ENCODE assay signal across 16 cellular contexts in genomic region chr1:6352138-6352563, GRCh38. TPM values are rescaled to one million over a fixed set of nuclear protein-coding genes. Genes with fewer than 3 reads are reported as not detected.
DNase-seq lines count a peak whose midpoint lies in the region; ATAC-seq, FAIRE-seq and TF ChIP-seq lines count a peak whose summit lies in the region.
"Had no signal": no experiment of that assay in that cellular context is flagged by ENCODE, and none has a peak within 500 bp of the region (broad histone marks: within the 10 kb centered on the region; RNA-seq: fewer than 3 reads in every experiment).

No MANE protein-coding gene starts in this region.

- H3K4me1 ChIP-seq in H1 (replicated peaks in 1 of 4; ENCODE audit: control insufficient read depth in 3 of 4, insufficient read depth in 4 of 4, low read length in 3 of 4) (peaks cover 0 to 8% (median 2%) of the 10 kb centered on the region in 4 experiments; a peak in 5 of 7 replicates), mucosa of descending colon (ENCODE audit: low read depth) (peaks cover 47% of the 10 kb centered on the region)

- no peaks in the 10 kb centered on the region for H3K9me3 Mint-ChIP-seq in osteocyte (ENCODE audit: unreplicated experiment)
- H3K9me3 Mint-ChIP-seq: CD14-positive monocyte had no signal

- ATAC-seq in mucosa of descending colon: peak; percentile 45
- ATAC-seq: naive thymus-derived CD4-positive, alpha-beta T cell had no signal

- intact Hi-C loops in mucosa of descending colon (cut with DNase I, micrococcal nuclease): loop anchor here in 1 of 2 donors (10.0 kb wide), 1 partner anchor 53 kb away; no protein-coding TSS in a partner anchor

- H3K27ac ChIP-seq in H1 (ENCODE audit: low read depth, low read length): no peak overlapping the region

- H3K27ac Mint-ChIP-seq in osteocyte (ENCODE audit: unreplicated experiment): no peak overlapping the region

- no peaks in the 10 kb centered on the region for H3K27me3 Mint-ChIP-seq in osteocyte (ENCODE audit: unreplicated experiment)
- H3K27me3 Mint-ChIP-seq: naive thymus-derived CD4-positive, alpha-beta T cell had no signal

- no peak overlapping the region for H3K9ac ChIP-seq in H1 (replicated peaks in 1 of 4; ENCODE audit: extremely low read depth in 1 of 4, low read depth in 3 of 4, low read length in 3 of 4)

- H3K36me3 ChIP-seq in H1 (ENCODE audit: control insufficient read depth in 2 of 4, insufficient read depth in 4 of 4, low read length in 3 of 4) (no peaks in the 10 kb centered on the region), mucosa of descending colon (ENCODE audit: low read depth) (no peaks in the 10 kb centered on the region)
- H3K36me3 ChIP-seq: Peyer's patch had no signal

- TF ChIP-seq POLR2A in H1 (IDR thresholded peaks at IDR 0.05; ENCODE audit: control extremely low read depth in 1 of 2, low read depth in 2 of 2, low read length in 2 of 2): no peak

- TF ChIP-seq RAD21 in H1 (IDR thresholded peaks at IDR 0.05 in 1 of 2, conservative IDR thresholded peaks at IDR 0.05 in 1 of 2; ENCODE audit: low read depth in 2 of 2, low read length in 2 of 2): no peak

- H3K4me3 ChIP-seq in H1 (ENCODE audit: extremely low read depth in 1 of 4, insufficient read depth in 2 of 4, low read depth in 3 of 4, low read length in 4 of 4) (no peak overlapping the region), mucosa of descending colon (no peak overlapping the region)
- H3K4me3 ChIP-seq: Peyer's patch had no signal

- no peaks in the 10 kb centered on the region for H3K36me3 Mint-ChIP-seq in osteocyte (ENCODE audit: unreplicated experiment)

- peaks cover 0 to 33% of the 10 kb centered on the region in 2 experiments; a peak in 2 of 4 replicates for H3K79me2 ChIP-seq in H1 (ENCODE audit: control insufficient read depth in 1 of 2, insufficient read depth in 2 of 2, low read length in 2 of 2)

- peak; percentile 92 for FAIRE-seq in H1 (lab: Jason Lieb, UNC)
- FAIRE-seq: H54 had no signal

- H2AK5ac ChIP-seq in H1 (ENCODE audit: low read depth, low read length): no peak overlapping the region

- 32% methylated on average over 3 of the region's 3 CpGs; no CpG with 5 or more reads in 1 of the 2 experiments for WGBS in H1 (ENCODE audit: extremely low coverage in 1 of 2, insufficient coverage in 1 of 2, insufficient read length in 1 of 2, insufficient replicate concordance in 2 of 2, low coverage in 1 of 2, low lambda C conversion rate in 2 of 2, missing lambda C conversion rate in 1 of 2), 2 experiments

- H3K4me2 ChIP-seq in H1 (ENCODE audit: insufficient read depth in 1 of 2, low read depth in 2 of 2, low read length in 2 of 2): 0 out of 4 replicates have a peak overlapping the region, but pooled peaks of 1 of the 2 experiments have one; percentile 9

- TF ChIP-seq CTCF in H1 (IDR thresholded peaks at IDR 0.05; ENCODE audit: control extremely low read depth in 1 of 3, insufficient read depth in 1 of 3, low read depth in 1 of 3, low read length in 3 of 3) (no peak), mucosa of descending colon (IDR thresholded peaks at IDR 0.05) (no peak), osteocyte (IDR thresholded peaks at IDR 0.05) (no peak)

- no peak overlapping the region for H2BK120ac ChIP-seq in H1 (replicated peaks; ENCODE audit: low read depth, low read length)

- H3K23me2 ChIP-seq in H1 (ENCODE audit: low read depth, low read length): no peaks in the 10 kb centered on the region

- H3K4ac ChIP-seq in H1 (replicated peaks; ENCODE audit: insufficient read length, low read depth, low read length): no peak overlapping the region

- CTCF ChIA-PET in H1 (lab: Charles Lee; ENCODE audit: partially characterized antibody): interaction anchor here (0.7 to 34.3 kb wide), 4 partner anchors 9 to 104 kb away, joined by 3 to 1769 read pairs (median 14); partner anchors contain the start of genes ACOT7 and HES2

- peak overlapping the region; percentile 84; the same call in 1 of the 2 replicates for H4K8ac ChIP-seq in H1 (ENCODE audit: extremely low read depth, insufficient read depth, low read length)

- no peak overlapping the region for H4K91ac ChIP-seq in H1 (replicated peaks; ENCODE audit: insufficient read length, low read length)

- H3K14ac ChIP-seq in H1 (ENCODE audit: insufficient read length): no peak overlapping the region

- POLR2A ChIA-PET in H1 (lab: Charles Lee; ENCODE audit: partially characterized antibody): interaction anchor here (0.6 to 1.8 kb wide), 3 partner anchors 11 to 114 kb away, joined by 3 to 6 read pairs (median 3); partner anchors contain the start of gene HES2

- H3K79me1 ChIP-seq in H1 (ENCODE audit: low read depth, low read length): peaks cover 6% of the 10 kb centered on the region; the same call in 1 of the 2 replicates

- no peak overlapping the region for H3K56ac ChIP-seq in H1 (replicated peaks; ENCODE audit: insufficient read length, low read depth, low read length)

- H4K20me1 ChIP-seq in H1 (replicated peaks in 1 of 2; ENCODE audit: control insufficient read depth in 1 of 2, insufficient read depth in 2 of 2, low read length in 2 of 2): peaks cover 15 to 30% of the 10 kb centered on the region in 2 experiments

- no peak overlapping the region for H3K4me3 Mint-ChIP-seq in osteocyte (ENCODE audit: unreplicated experiment)
- H3K4me3 Mint-ChIP-seq: naive thymus-derived CD4-positive, alpha-beta T cell had no signal

- H3K23ac ChIP-seq in H1 (ENCODE audit: insufficient read length): no peak overlapping the region

- no peak overlapping the region; the same call in 1 of the 2 replicates for H2BK15ac ChIP-seq in H1 (ENCODE audit: low read length)

- H2BK5ac ChIP-seq in H1 (ENCODE audit: low read depth, low read length): peak overlapping the region; percentile 22

- H2AFZ ChIP-seq in H1 (ENCODE audit: low read length): no peak overlapping the region

- H3K27me3 ChIP-seq in H1 (replicated peaks in 1 of 4; ENCODE audit: control insufficient read depth in 3 of 4, extremely low read depth in 1 of 4, insufficient read depth in 3 of 4, low read length in 3 of 4): no peaks in the 10 kb centered on the region
- H3K27me3 ChIP-seq: Peyer's patch had no signal

- peaks cover 7% of the 10 kb centered on the region for H3K4me1 Mint-ChIP-seq in osteocyte (ENCODE audit: unreplicated experiment)

- peak overlapping the region; percentile 42; the same call in 1 of the 2 replicates for H2BK12ac ChIP-seq in H1 (ENCODE audit: low read depth, low read length)

- DNase-seq in DMS79 treated with DMSO at 0.1 percent for 48 hours (lab: John Stamatoyannopoulos, UW) (peak; percentile 54), DMS79 (lab: John Stamatoyannopoulos, UW) (no peak), NCI-H1105 treated with DMSO at 0.1 percent for 48 hours (lab: John Stamatoyannopoulos, UW) (peak; percentile 36), H1 (ENCODE audit: low read depth in 1 of 2, low spot score in 2 of 2) (peak; percentile 49 to 78), mucosa of descending colon (peak; percentile 63 to 74 (median 72)), osteocyte (ENCODE audit: extremely low spot score, unreplicated experiment) (no peak), HK-2 (ENCODE audit: unreplicated experiment) (no peak)
- DNase-seq in activated CD4-positive, alpha-beta T cell treated with anti-CD3 and anti-CD28 coated beads for 48 hours: no peak
- DNase-seq: 8988T; kidney glomerular epithelial cell; naive thymus-derived CD4-positive, alpha-beta T cell; NCI-H1048; SW 1271 had no signal

- no peak overlapping the region for H4K5ac ChIP-seq in H1 (ENCODE audit: insufficient read length, low read depth, low read length)

- no peak overlapping the region; the same call in 1 of the 2 replicates for H3K18ac ChIP-seq in H1 (ENCODE audit: extremely low read depth, low read length)

- H3K9me3 ChIP-seq in H1 (ENCODE audit: insufficient read depth in 2 of 2, low read depth in 1 of 2, low read length in 1 of 2): no peaks in the 10 kb centered on the region
- H3K9me3 ChIP-seq in mucosa of descending colon: no peaks in the 10 kb centered on the region
- H3K9me3 ChIP-seq: Peyer's patch had no signal

- no peak overlapping the region; the same call in 1 of the 2 replicates for H2BK20ac ChIP-seq in H1 (ENCODE audit: low read length)

- no peak for TF ChIP-seq EP300 in H1 (IDR thresholded peaks at IDR 0.05; ENCODE audit: borderline replicate concordance in 1 of 2, low read depth in 2 of 2, low read length in 2 of 2)

TF ChIP-seq in H1, 55 proteins besides CTCF, POLR2A, EP300 and RAD21 (continues in another document):
- TF ChIP-seq HDAC6 (IDR thresholded peaks at IDR 0.05; ENCODE audit: low read depth, low read length) (no peak), POU5F1 (IDR thresholded peaks at IDR 0.05; ENCODE audit: low read depth, low read length) (no peak), FOSL1 (IDR thresholded peaks at IDR 0.05; ENCODE audit: insufficient read depth, low read depth, low read length) (no peak), JUND (IDR thresholded peaks at IDR 0.05; ENCODE audit: low read length) (no peak), GTF2F1 (IDR thresholded peaks at IDR 0.05; ENCODE audit: borderline replicate concordance, low read depth, low read length) (no peak), TEAD4 (IDR thresholded peaks at IDR 0.05; ENCODE audit: low read depth, low read length) (peak; percentile 91), TCF12 (IDR thresholded peaks at IDR 0.05; ENCODE audit: low read depth, low read length) (peak; percentile 76; the same call in 1 of the 2 replicates), SIN3A (conservative IDR thresholded peaks at IDR 0.05 in 1 of 2, IDR thresholded peaks at IDR 0.05 in 1 of 2; ENCODE audit: low read depth in 1 of 2, low read length in 2 of 2) (0 out of 4 replicates have a peak, but pooled peaks of 1 of the 2 experiments have one; percentile 42), ASH2L (IDR thresholded peaks at IDR 0.05; ENCODE audit: low read length) (no peak)
- TF ChIP-seq, protein P1, sequence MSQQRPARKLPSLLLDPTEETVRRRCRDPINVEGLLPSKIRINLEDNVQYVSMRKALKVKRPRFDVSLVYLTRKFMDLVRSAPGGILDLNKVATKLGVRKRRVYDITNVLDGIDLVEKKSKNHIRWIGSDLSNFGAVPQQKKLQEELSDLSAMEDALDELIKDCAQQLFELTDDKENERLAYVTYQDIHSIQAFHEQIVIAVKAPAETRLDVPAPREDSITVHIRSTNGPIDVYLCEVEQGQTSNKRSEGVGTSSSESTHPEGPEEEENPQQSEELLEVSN (IDR thresholded peaks at IDR 0.05): peak; percentile 60

RNA-seq across cellular contexts. Expression of gene ACOT7, which starts 41.4 kb away (rescaled TPM):
- 150 and 151 TPM in 2 replicates for total RNA-seq in H1 (2021; fragmentation: NEBNext Ultra II Directional; extraction: Animal tissue kit (Norgen Biotek cat#: 25700))
- polyA plus RNA-seq in H1 (2011; rRNA removed): 214 and 263 TPM in 2 replicates
- 194 TPM for polyA plus RNA-seq in H1 (2011; cell fraction: cytosol; rRNA removed)
- 168 TPM for polyA plus RNA-seq in H1 (2011; cell fraction: nucleus; rRNA removed)
- polyA plus RNA-seq in H1 (2012, experiment 1 of 2): 126 to 192 TPM (median 179 TPM) in 4 replicates
- 213 TPM for polyA plus RNA-seq in H1 (2012, experiment 2 of 2)
- polyA plus RNA-seq in H1 (2013, experiment 1 of 2): 128 TPM
- 131 TPM for polyA plus RNA-seq in H1 (2013, experiment 2 of 2)
- 103 and 119 TPM in 2 replicates for polyA minus RNA-seq in H1 (2011; rRNA and poly(A)+ RNA removed)
- polyA minus RNA-seq in H1 (2011; cell fraction: cytosol; rRNA and poly(A)+ RNA removed): 58.6 TPM
- polyA minus RNA-seq in H1 (2011; cell fraction: nucleus; rRNA and poly(A)+ RNA removed): 43.6 TPM
- 10 to 100 TPM; 37.9 to 60.1 (median 42.7) TPM for total RNA-seq in mucosa of descending colon
- 21.6 and 21.8 TPM in 2 replicates for total RNA-seq in osteocyte

Comparison
In these comparisons a context has a peak if more than half of its experiments do, and no peak if none do; other contexts are left out.
1. DNase-seq: peak in DMS79 treated with DMSO at 0.1 percent for 48 hours (single experiment), NCI-H1105 treated with DMSO at 0.1 percent for 48 hours (single experiment), H1 (2 of 2) and mucosa of descending colon (3 of 3); none in DMS79 (single experiment), osteocyte (single experiment), activated CD4-positive, alpha-beta T cell treated with anti-CD3 and anti-CD28 coated beads for 48 hours (single experiment) and HK-2 (single experiment).